8 cellular contexts compared by ENCODE assay signal in genomic region chr6:18990313-18990978, GRCh38.
DNase-seq lines count a peak whose midpoint lies in the region; ATAC-seq, FAIRE-seq and TF ChIP-seq lines count a peak whose summit lies in the region.

No MANE protein-coding gene starts in this region.

- no peaks in the 10 kb centered on the region for H3K36me3 ChIP-seq in MG63
- no peaks in the 10 kb centered on the region for H3K36me3 ChIP-seq in effector memory CD4-positive, alpha-beta T cell (ENCODE audit: control insufficient read depth, insufficient read depth, low read length)

- H3K4me3 ChIP-seq in MG63 = no peak overlapping the region
- H3K4me3 ChIP-seq in effector memory CD4-positive, alpha-beta T cell (ENCODE audit: insufficient read depth, low read depth, low read length, poor library complexity, severe bottlenecking) = no peak overlapping the region

- TF ChIP-seq CTCF in VCaP (conservative IDR thresholded peaks at IDR 0.05) (peak; percentile 63), omental fat pad (IDR thresholded peaks at IDR 0.05) (no peak)

- H3K9me3 ChIP-seq in MG63 = no peaks in the 10 kb centered on the region
- no peaks in the 10 kb centered on the region for H3K9me3 ChIP-seq in effector memory CD4-positive, alpha-beta T cell (ENCODE audit: control insufficient read depth, low read length)

- H3K27me3 ChIP-seq in MG63 = no peaks in the 10 kb centered on the region
- H3K27me3 ChIP-seq in effector memory CD4-positive, alpha-beta T cell (replicated peaks; ENCODE audit: control insufficient read depth, insufficient read depth, low read length, poor library complexity, severe bottlenecking) = no peaks in the 10 kb centered on the region

- ATAC-seq in GM21786 (IDR thresholded peaks at IDR 0.05; ENCODE audit: unreplicated experiment) (peak; percentile 88), omental fat pad (ENCODE audit: low FRiP score) (no peak)

- DNase-seq in NCI-H2081 (lab: John Stamatoyannopoulos, UW) (peak; percentile 55 to 66), NCI-H2081 treated with DMSO at 0.1 percent for 48 hours (lab: John Stamatoyannopoulos, UW) (no peak), MG63 (peak; percentile 26), frontal cortex (ENCODE audit: low spot score in 2 of 2) (peak; percentile 6 to 16), omental fat pad (ENCODE audit: low spot score) (peak; percentile 24)
- no peak for DNase-seq in effector memory CD4-positive, alpha-beta T cell

- H3K27ac ChIP-seq in VCaP = no peak overlapping the region
- no peak overlapping the region for H3K27ac ChIP-seq in effector memory CD4-positive, alpha-beta T cell (ENCODE audit: insufficient read depth, low read length, poor library complexity, severe bottlenecking)

- H3K4me1 ChIP-seq in effector memory CD4-positive, alpha-beta T cell (ENCODE audit: control insufficient read depth, insufficient read depth, low read length, poor library complexity, severe bottlenecking) = no peaks in the 10 kb centered on the region

- no peak for FAIRE-seq in frontal cortex (lab: Jason Lieb, UNC)

Comparison
In these comparisons a context has a peak if more than half of its experiments do, and no peak if none do; other contexts are left out.
1. DNase-seq: peak in NCI-H2081 (2 of 2), MG63 (single experiment), frontal cortex (2 of 2) and omental fat pad (single experiment); none in NCI-H2081 treated with DMSO at 0.1 percent for 48 hours (single experiment) and effector memory CD4-positive, alpha-beta T cell (0 of 3).